In the genomic region with DNA sequence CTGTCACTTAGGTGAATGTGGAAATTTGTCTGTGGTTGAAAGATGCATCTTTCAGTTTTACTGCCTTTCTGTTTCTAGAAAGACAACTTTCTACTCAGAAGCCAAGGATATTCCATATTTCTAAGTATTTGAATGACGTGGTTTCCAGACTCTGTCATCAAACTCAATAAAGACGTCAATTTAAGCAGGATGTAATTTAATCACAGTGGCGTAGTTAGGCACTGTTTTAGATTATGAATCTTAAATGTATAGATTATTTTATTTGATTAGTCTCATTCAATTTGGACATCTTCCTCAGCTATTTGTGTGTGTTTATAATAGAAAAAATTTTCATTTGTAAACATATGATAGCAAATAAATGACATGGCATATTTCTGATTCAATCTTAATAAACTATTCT, we compare ENCODE assay signal across 24 cellular contexts.
"Had no signal": no experiment of that assay in that cellular context is flagged by ENCODE, and none has a peak within 500 bp of the region (broad histone marks: within the 10 kb centered on the region; RNA-seq: fewer than 3 reads in every experiment).

No MANE protein-coding gene starts in this region.

- H3K9ac ChIP-seq: parathyroid adenoma had no signal

- DNase-seq: effector CD8-positive, alpha-beta T cell; foreskin keratinocyte; heart left ventricle; kidney; left lung; mesenchymal stem cell; mucosa of descending colon; naive B cell; sigmoid colon; stimulated activated CD4-positive, alpha-beta T cell treated with anti-CD3 and anti-CD28 coated beads, Interleukin-2, amount 100 ng/mL, for 24 hours; stimulated activated CD4-positive, alpha-beta T cell treated with anti-CD3 and anti-CD28 coated beads, Interleukin-4, amount 100 ng/mL, for 24 hours; stimulated activated naive CD4-positive, alpha-beta T cell treated with Interleukin-2 at 50 U/mL for 16 hours; stomach; thyroid gland; trophoblast cell had no signal

- H3K36me3 ChIP-seq: esophagus muscularis mucosa, gastroesophageal sphincter, left lung, neutrophil, sigmoid colon, stomach, thyroid gland, vagina had no signal

- H3K4me3 ChIP-seq: esophagus muscularis mucosa, gastroesophageal sphincter, heart left ventricle, hepatocyte, left lung, mucosa of descending colon, sigmoid colon, stomach, thyroid gland, vagina had no signal

- FAIRE-seq: endothelial cell of umbilical vein, kidney had no signal

- H3K4me1 ChIP-seq: foreskin keratinocyte, gastroesophageal sphincter, left lung, parathyroid adenoma, sigmoid colon, stomach, thyroid gland, vagina had no signal

- H3K27ac ChIP-seq: esophagus muscularis mucosa, foreskin keratinocyte, gastroesophageal sphincter, heart left ventricle, hepatocyte, left lung, neutrophil, parathyroid adenoma, sigmoid colon, stomach, thyroid gland, vagina had no signal

- H3K9me3 ChIP-seq: esophagus muscularis mucosa, gastroesophageal sphincter, heart left ventricle, left lung, mucosa of descending colon, neutrophil, sigmoid colon, stomach, thyroid gland, vagina had no signal

- H3K27me3 ChIP-seq: esophagus muscularis mucosa, foreskin keratinocyte, gastroesophageal sphincter, heart left ventricle, hepatocyte, left lung, neutrophil, sigmoid colon, stomach, thyroid gland, vagina had no signal

- ATAC-seq: foreskin keratinocyte; gastroesophageal sphincter; heart left ventricle; left lung; mucosa of descending colon; natural killer cell treated with Interleukin-12 subunit alpha and Interleukin-12 subunit beta and Interleukin-15 and Interleukin-18, amount 100 ng/mL, for 72 hours; stimulated activated effector memory CD8-positive, alpha-beta T cell treated with anti-CD3 and anti-CD28 coated beads, Interleukin-12 subunit alpha, Interleukin-12 subunit beta, amount 100 ng/mL, for 72 hours had no signal
